Comparison of ENCODE assay signal across 14 cellular contexts in genomic region chr15:96352594-96353377, GRCh38. TPM values are rescaled to one million over a fixed set of nuclear protein-coding genes. Genes with fewer than 3 reads are reported as not detected.
DNase-seq lines count a peak whose midpoint lies in the region; ATAC-seq and TF ChIP-seq lines count a peak whose summit lies in the region.
"Had no signal": no experiment of that assay in that cellular context is flagged by ENCODE, and none has a peak within 500 bp of the region (broad histone marks: within the 10 kb centered on the region; RNA-seq: fewer than 3 reads in every experiment).

No MANE protein-coding gene starts in this region.

- intact Hi-C loops in upper lobe of right lung (cut with DNase I) = no loop called here

- peaks cover 2% of the 10 kb centered on the region for H3K9me3 Mint-ChIP-seq in activated CD8-positive, alpha-beta memory T cell treated with anti-CD3 and anti-CD28 coated beads, Interleukin-2, amount 10 ng/mL, durations not matched to agents 7 days and 5 days (ENCODE audit: low read depth)
- H3K9me3 Mint-ChIP-seq in neural progenitor cell = no peaks in the 10 kb centered on the region
- H3K9me3 Mint-ChIP-seq: activated T-cell treated with anti-CD3 and anti-CD28 coated beads, Interleukin-2, amount 50 U/mL, for 72 hours; central memory CD8-positive, alpha-beta T cell had no signal

- peaks cover 13% of the 10 kb centered on the region for H3K4me1 Mint-ChIP-seq in activated CD8-positive, alpha-beta memory T cell treated with anti-CD3 and anti-CD28 coated beads, Interleukin-2, amount 10 ng/mL, durations not matched to agents 7 days and 5 days
- H3K4me1 Mint-ChIP-seq in neural progenitor cell = peaks cover 74% of the 10 kb centered on the region

- H3K27ac ChIP-seq in fibroblast of lung (ENCODE audit: insufficient read depth, low read length) = peak overlapping the region; percentile 79
- H3K27ac ChIP-seq in neural progenitor cell = no peak overlapping the region
- H3K27ac ChIP-seq in upper lobe of right lung = peak overlapping the region; percentile 84
- H3K27ac ChIP-seq: WERI-Rb-1 had no signal

- no peak for ATAC-seq in activated CD8-positive, alpha-beta memory T cell treated with anti-CD3 and anti-CD28 coated beads, Interleukin-2, amount 10 ng/mL, durations not matched to agents 7 days and 5 days
- no peak for ATAC-seq in upper lobe of right lung
- no peak for ATAC-seq in HG02763 (IDR thresholded peaks at IDR 0.05; ENCODE audit: unreplicated experiment)
- ATAC-seq in stimulated activated naive CD8-positive, alpha-beta T cell treated with anti-CD3 and anti-CD28 coated beads, Interleukin-15, Interleukin-2, amounts not matched to agents 100 U/mL and 50 U/mL, for 24 hours = no peak

- TF ChIP-seq CTCF in fibroblast of lung (conservative IDR thresholded peaks at IDR 0.05 in 1 of 2, IDR thresholded peaks at IDR 0.05 in 1 of 2; ENCODE audit: low read depth in 1 of 2, low read length in 2 of 2) (no peak), neural progenitor cell (IDR thresholded peaks at IDR 0.05) (no peak), upper lobe of right lung (IDR thresholded peaks at IDR 0.05) (no peak)

- H3K4me2 ChIP-seq in fibroblast of lung (ENCODE audit: extremely low read depth, insufficient read depth, low read length) (peak overlapping the region; percentile 68), neural progenitor cell (peak overlapping the region; percentile 98)

- H3K27me3 ChIP-seq in fibroblast of lung (ENCODE audit: control insufficient read depth, insufficient read depth, low read length) (no peaks in the 10 kb centered on the region), neural progenitor cell (peaks cover 78% of the 10 kb centered on the region), upper lobe of right lung (peaks cover 39% of the 10 kb centered on the region)

- peaks cover 90% of the 10 kb centered on the region for H3K79me2 ChIP-seq in fibroblast of lung (ENCODE audit: control insufficient read depth, insufficient read depth, low read length)
- peaks cover 57% of the 10 kb centered on the region for H3K79me2 ChIP-seq in neural progenitor cell (ENCODE audit: low read depth)

- no peak overlapping the region for H3K27ac Mint-ChIP-seq in activated CD8-positive, alpha-beta memory T cell treated with anti-CD3 and anti-CD28 coated beads, Interleukin-2, amount 10 ng/mL, durations not matched to agents 7 days and 5 days
- no peak overlapping the region for H3K27ac Mint-ChIP-seq in neural progenitor cell
- H3K27ac Mint-ChIP-seq: activated T-cell treated with anti-CD3 and anti-CD28 coated beads, Interleukin-2, amount 50 U/mL, for 72 hours had no signal

- H3K9ac ChIP-seq in fibroblast of lung (ENCODE audit: insufficient read depth, low read length) (peak overlapping the region; percentile 48), neural progenitor cell (no peak overlapping the region)

- peaks cover 2% of the 10 kb centered on the region for H3K36me3 Mint-ChIP-seq in activated CD8-positive, alpha-beta memory T cell treated with anti-CD3 and anti-CD28 coated beads, Interleukin-2, amount 10 ng/mL, durations not matched to agents 7 days and 5 days
- peaks cover 2% of the 10 kb centered on the region for H3K36me3 Mint-ChIP-seq in neural progenitor cell

- H3K9me3 ChIP-seq in fibroblast of lung (ENCODE audit: control insufficient read depth, insufficient read depth, low read depth, low read length) = no peaks in the 10 kb centered on the region
- no peaks in the 10 kb centered on the region for H3K9me3 ChIP-seq in neural progenitor cell (ENCODE audit: low read depth)
- H3K9me3 ChIP-seq in upper lobe of right lung = no peaks in the 10 kb centered on the region
- H3K9me3 ChIP-seq: mucosa of descending colon had no signal

- CTCF ChIA-PET in activated CD8-positive, alpha-beta memory T cell treated with anti-CD3 and anti-CD28 coated beads, Interleukin-2, amount 10 ng/mL, durations not matched to agents 7 days and 5 days (lab: Charles Lee) = no interaction called here

- H3F3A ChIP-seq in neural progenitor cell (ENCODE audit: low read depth) = peaks cover 79% of the 10 kb centered on the region

- H2AFZ ChIP-seq in fibroblast of lung (ENCODE audit: low read length) (no peak overlapping the region), neural progenitor cell (replicated peaks) (no peak overlapping the region)

- H4K20me1 ChIP-seq in fibroblast of lung (ENCODE audit: control insufficient read depth, extremely low read depth, insufficient read depth, low read length) = no peaks in the 10 kb centered on the region
- H4K20me1 ChIP-seq in neural progenitor cell (ENCODE audit: low read depth) = peaks cover 71% of the 10 kb centered on the region

- peaks cover 13% of the 10 kb centered on the region for H3K4me1 ChIP-seq in fibroblast of lung (ENCODE audit: control insufficient read depth, extremely low read depth, insufficient read depth, low read length)
- H3K4me1 ChIP-seq in neural progenitor cell = peaks cover 90% of the 10 kb centered on the region
- peaks cover 15% of the 10 kb centered on the region for H3K4me1 ChIP-seq in upper lobe of right lung

- DNase-seq in activated CD8-positive, alpha-beta memory T cell treated with anti-CD3 and anti-CD28 coated beads for 24 hours = peak; percentile 42
- DNase-seq in activated CD8-positive, alpha-beta memory T cell treated with anti-CD3 and anti-CD28 coated beads, Interleukin-2, amount 10 ng/mL, durations not matched to agents 7 days and 5 days = no peak
- DNase-seq in fibroblast of lung (ENCODE audit: low read depth in 2 of 2) = peak; percentile 66 to 92
- DNase-seq in neural progenitor cell (ENCODE audit: low spot score) = peak; percentile 62
- no peak for DNase-seq in upper lobe of right lung
- no peak for DNase-seq in stimulated activated naive CD8-positive, alpha-beta T cell treated with anti-CD3 and anti-CD28 coated beads, Interleukin-15, Interleukin-2, amounts not matched to agents 100 U/mL and 50 U/mL, for 24 hours
- DNase-seq in cerebellar nuclear complex (lab: John Stamatoyannopoulos, UW) = no peak
- DNase-seq: activated T-cell treated with anti-CD3 and anti-CD28 coated beads, Interleukin-2, amount 50 U/mL, for 72 hours; DMS 273 treated with DMSO at 0.1 percent for 48 hours; mucosa of descending colon; NCI-H226; WERI-Rb-1 had no signal

- no peak overlapping the region for H3K4me3 Mint-ChIP-seq in activated CD8-positive, alpha-beta memory T cell treated with anti-CD3 and anti-CD28 coated beads, Interleukin-2, amount 10 ng/mL, durations not matched to agents 7 days and 5 days
- peak overlapping the region; percentile 83 for H3K4me3 Mint-ChIP-seq in neural progenitor cell
- H3K4me3 Mint-ChIP-seq: activated T-cell treated with anti-CD3 and anti-CD28 coated beads, Interleukin-2, amount 50 U/mL, for 72 hours; central memory CD8-positive, alpha-beta T cell had no signal

- H3K36me3 ChIP-seq in fibroblast of lung (ENCODE audit: control insufficient read depth, insufficient read depth, low read length) (peaks cover 8% of the 10 kb centered on the region), neural progenitor cell (no peaks in the 10 kb centered on the region), upper lobe of right lung (no peaks in the 10 kb centered on the region)
- H3K36me3 ChIP-seq: WERI-Rb-1 had no signal

- H3K4me3 ChIP-seq in fibroblast of lung (replicated peaks in 1 of 4; ENCODE audit: control extremely low read depth in 1 of 4, insufficient read depth in 1 of 4, low read depth in 3 of 4, low read length in 4 of 4) (no peak overlapping the region), neural progenitor cell (peak overlapping the region; percentile 62), upper lobe of right lung (peak overlapping the region; percentile 55)
- H3K4me3 ChIP-seq: mucosa of descending colon had no signal

- peaks cover 63% of the 10 kb centered on the region for H3K27me3 Mint-ChIP-seq in activated CD8-positive, alpha-beta memory T cell treated with anti-CD3 and anti-CD28 coated beads, Interleukin-2, amount 10 ng/mL, durations not matched to agents 7 days and 5 days
- H3K27me3 Mint-ChIP-seq in neural progenitor cell (ENCODE audit: insufficient read depth, low read depth) = peaks cover 32% of the 10 kb centered on the region

RNA-seq across cellular contexts. Expression of gene NR2F2, which starts 22.3 kb away (rescaled TPM):
- total RNA-seq in activated CD8-positive, alpha-beta memory T cell treated with anti-CD3 and anti-CD28 coated beads, Interleukin-2, amount 10 ng/mL, durations not matched to agents 7 days and 5 days = not detected
- 9.2 and 15.7 TPM in 2 replicates for total RNA-seq in fibroblast of lung
- polyA plus RNA-seq in fibroblast of lung = 66.5 and 130 TPM in 2 replicates
- polyA plus RNA-seq in fibroblast of lung (2012) = 124 and 286 TPM in 2 replicates
- 78.0 and 158 TPM in 2 replicates for polyA minus RNA-seq in fibroblast of lung (ENCODE audit: low replicate concordance)
- 24.6 and 32.1 TPM in 2 replicates for total RNA-seq in neural progenitor cell (ENCODE audit: low replicate concordance)
- 88.1 TPM for total RNA-seq in upper lobe of right lung
- total RNA-seq: activated T-cell treated with anti-CD3 and anti-CD28 coated beads, Interleukin-2, amount 50 U/mL, for 72 hours had no signal

Comparison
In these comparisons a context has a peak if more than half of its experiments do, and no peak if none do; other contexts are left out.
1. DNase-seq: peak in activated CD8-positive, alpha-beta memory T cell treated with anti-CD3 and anti-CD28 coated beads for 24 hours (single experiment), fibroblast of lung (2 of 2) and neural progenitor cell (single experiment); none in activated CD8-positive, alpha-beta memory T cell treated with anti-CD3 and anti-CD28 coated beads, Interleukin-2, amount 10 ng/mL, durations not matched to agents 7 days and 5 days (single experiment), upper lobe of right lung (single experiment), stimulated activated naive CD8-positive, alpha-beta T cell treated with anti-CD3 and anti-CD28 coated beads, Interleukin-15, Interleukin-2, amounts not matched to agents 100 U/mL and 50 U/mL, for 24 hours (single experiment) and cerebellar nuclear complex (0 of 2).
2. H3K4me3 ChIP-seq: peak in neural progenitor cell (single experiment) and upper lobe of right lung (single experiment); none in fibroblast of lung (0 of 4).
3. RNA of gene NR2F2, which starts 22.3 kb away (total RNA-seq): 88.1 TPM in upper lobe of right lung (single experiment), 24.6 to 32.1 TPM in neural progenitor cell and 9.2 to 15.7 TPM in fibroblast of lung; not detected in activated CD8-positive, alpha-beta memory T cell treated with anti-CD3 and anti-CD28 coated beads, Interleukin-2, amount 10 ng/mL, durations not matched to agents 7 days and 5 days; every median in the first group is over 10 times any median in the second.